16 cellular contexts compared by ENCODE assay signal in the genomic region with DNA sequence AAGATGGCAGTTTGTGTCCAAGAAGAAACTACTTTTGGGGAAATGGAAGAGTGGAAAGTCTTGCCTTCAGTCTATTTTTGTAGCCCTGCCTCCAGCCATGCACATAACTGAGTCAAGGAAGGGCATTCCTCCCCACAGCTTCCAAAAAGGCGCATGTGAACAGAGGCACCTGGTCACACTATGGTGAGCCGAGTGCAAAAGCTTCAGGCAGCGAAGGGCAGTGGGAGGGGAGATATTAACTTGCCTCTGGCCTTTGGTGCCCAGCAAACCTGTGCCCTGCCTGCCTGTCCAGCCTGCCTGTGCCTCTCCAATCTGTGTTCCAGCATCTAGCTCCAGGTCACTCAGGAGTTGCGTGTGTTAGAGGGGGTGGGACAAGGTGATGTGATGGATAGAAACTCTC.
DNase-seq lines count a peak whose midpoint lies in the region; ATAC-seq lines count a peak whose summit lies in the region.
"Had no signal": no experiment of that assay in that cellular context is flagged by ENCODE, and none has a peak within 500 bp of the region (broad histone marks: within the 10 kb centered on the region; RNA-seq: fewer than 3 reads in every experiment).

No MANE protein-coding gene starts in this region.

- ATAC-seq in right cardiac atrium, result no peak
- ATAC-seq in Right ventricle myocardium superior (ENCODE audit: poor library complexity), result no peak
- ATAC-seq in activated naive CD8-positive, alpha-beta T cell treated with anti-CD3 and anti-CD28 coated beads, Interleukin-2, amount 50 U/mL, for 24 hours, result no peak
- no peak for ATAC-seq in stimulated activated effector memory CD8-positive, alpha-beta T cell treated with anti-CD3 and anti-CD28 coated beads, Interleukin-12 subunit alpha, Interleukin-12 subunit beta, amount 100 ng/mL, for 72 hours
- no peak for ATAC-seq in HG02981 (IDR thresholded peaks at IDR 0.05; ENCODE audit: unreplicated experiment)
- ATAC-seq in GM21360 (IDR thresholded peaks at IDR 0.05; ENCODE audit: unreplicated experiment), result no peak

- no peak overlapping the region for H3K4me3 ChIP-seq in right cardiac atrium (ENCODE audit: low read length)
- H3K4me3 ChIP-seq: PC-9 had no signal

- H3K4me3 Mint-ChIP-seq in T-helper 1 cell treated with Interleukin-12 subunit alpha and Interleukin-12 subunit beta and Interleukin-4 antibody, amounts not matched to agents 30 μg/mL and 1 μg/mL, for 36 hours, result no peak overlapping the region
- no peak overlapping the region for H3K4me3 Mint-ChIP-seq in activated naive CD8-positive, alpha-beta T cell treated with anti-CD3 and anti-CD28 coated beads, Interleukin-2, amount 50 U/mL, for 24 hours
- H3K4me3 Mint-ChIP-seq in stimulated activated effector memory CD8-positive, alpha-beta T cell treated with anti-CD3 and anti-CD28 coated beads, Interleukin-12 subunit alpha, Interleukin-12 subunit beta, amount 100 ng/mL, for 72 hours, result peak overlapping the region; percentile 11

- H3K4me1 ChIP-seq in right cardiac atrium (ENCODE audit: control insufficient read depth, insufficient read depth, low read length), result no peaks in the 10 kb centered on the region

- H3K4me1 Mint-ChIP-seq in T-helper 1 cell treated with Interleukin-12 subunit alpha and Interleukin-12 subunit beta and Interleukin-4 antibody, amounts not matched to agents 30 μg/mL and 1 μg/mL, for 36 hours (ENCODE audit: low read depth), result peaks cover 69% of the 10 kb centered on the region
- H3K4me1 Mint-ChIP-seq in activated naive CD8-positive, alpha-beta T cell treated with anti-CD3 and anti-CD28 coated beads, Interleukin-2, amount 50 U/mL, for 24 hours, result peaks cover 96% of the 10 kb centered on the region
- peaks cover 92% of the 10 kb centered on the region for H3K4me1 Mint-ChIP-seq in stimulated activated effector memory CD8-positive, alpha-beta T cell treated with anti-CD3 and anti-CD28 coated beads, Interleukin-12 subunit alpha, Interleukin-12 subunit beta, amount 100 ng/mL, for 72 hours

- H3K9me3 ChIP-seq in right cardiac atrium (ENCODE audit: control insufficient read depth, low read length), result no peaks in the 10 kb centered on the region

- no peaks in the 10 kb centered on the region for H3K27me3 Mint-ChIP-seq in T-helper 1 cell treated with Interleukin-12 subunit alpha and Interleukin-12 subunit beta and Interleukin-4 antibody, amounts not matched to agents 30 μg/mL and 1 μg/mL, for 36 hours (ENCODE audit: low read depth)
- peaks cover 3% of the 10 kb centered on the region for H3K27me3 Mint-ChIP-seq in activated naive CD8-positive, alpha-beta T cell treated with anti-CD3 and anti-CD28 coated beads, Interleukin-2, amount 50 U/mL, for 24 hours

- 84% methylated on average over 4 of the region's 4 CpGs for WGBS in right cardiac atrium

- H3K36me3 Mint-ChIP-seq in T-helper 1 cell treated with Interleukin-12 subunit alpha and Interleukin-12 subunit beta and Interleukin-4 antibody, amounts not matched to agents 30 μg/mL and 1 μg/mL, for 36 hours (ENCODE audit: low read depth), result peaks cover 24% of the 10 kb centered on the region
- H3K36me3 Mint-ChIP-seq in activated naive CD8-positive, alpha-beta T cell treated with anti-CD3 and anti-CD28 coated beads, Interleukin-2, amount 50 U/mL, for 24 hours (ENCODE audit: low read depth), result peaks cover 37% of the 10 kb centered on the region
- peaks cover 54% of the 10 kb centered on the region for H3K36me3 Mint-ChIP-seq in stimulated activated effector memory CD8-positive, alpha-beta T cell treated with anti-CD3 and anti-CD28 coated beads, Interleukin-12 subunit alpha, Interleukin-12 subunit beta, amount 100 ng/mL, for 72 hours

- intact Hi-C loops in right cardiac atrium (cut with DNase I), result no loop called here
- intact Hi-C loops in Right ventricle myocardium superior (cut with DNase I), result no loop called here

- H3K27ac ChIP-seq in right cardiac atrium (ENCODE audit: low read length), result peak overlapping the region; percentile 12
- H3K27ac ChIP-seq: 22Rv1, PC-9 had no signal

- no peak for DNase-seq in T-helper 1 cell
- no peak for DNase-seq in right cardiac atrium
- DNase-seq in Right ventricle myocardium superior, result no peak
- DNase-seq in activated naive CD8-positive, alpha-beta T cell treated with anti-CD3 and anti-CD28 coated beads, Interleukin-2, amount 50 U/mL, for 24 hours, result no peak
- no peak for DNase-seq in stimulated activated effector memory CD8-positive, alpha-beta T cell treated with anti-CD3 and anti-CD28 coated beads, Interleukin-12 subunit alpha, Interleukin-12 subunit beta, amount 100 ng/mL, for 72 hours (ENCODE audit: low spot score in 2 of 2)
- DNase-seq: C1 segment of cervical spinal cord, H7, Kasumi-1, NCI-H1105 treated with DMSO at 0.1 percent for 48 hours, NCI-H187 treated with DMSO at 0.1 percent for 48 hours, NCI-H446, PC-9 had no signal

- no peaks in the 10 kb centered on the region for H3K27me3 ChIP-seq in right cardiac atrium (ENCODE audit: control insufficient read depth, insufficient read depth)

- peak overlapping the region; percentile 47 for H3K27ac Mint-ChIP-seq in T-helper 1 cell treated with Interleukin-12 subunit alpha and Interleukin-12 subunit beta and Interleukin-4 antibody, amounts not matched to agents 30 μg/mL and 1 μg/mL, for 36 hours
- peak overlapping the region; percentile 96 for H3K27ac Mint-ChIP-seq in activated naive CD8-positive, alpha-beta T cell treated with anti-CD3 and anti-CD28 coated beads, Interleukin-2, amount 50 U/mL, for 24 hours
- peak overlapping the region; percentile 96 for H3K27ac Mint-ChIP-seq in stimulated activated effector memory CD8-positive, alpha-beta T cell treated with anti-CD3 and anti-CD28 coated beads, Interleukin-12 subunit alpha, Interleukin-12 subunit beta, amount 100 ng/mL, for 72 hours

- H3K9me3 Mint-ChIP-seq in T-helper 1 cell treated with Interleukin-12 subunit alpha and Interleukin-12 subunit beta and Interleukin-4 antibody, amounts not matched to agents 30 μg/mL and 1 μg/mL, for 36 hours, result peaks cover 29% of the 10 kb centered on the region
- H3K9me3 Mint-ChIP-seq in activated naive CD8-positive, alpha-beta T cell treated with anti-CD3 and anti-CD28 coated beads, Interleukin-2, amount 50 U/mL, for 24 hours, result peaks cover 43% of the 10 kb centered on the region
- H3K9me3 Mint-ChIP-seq in stimulated activated effector memory CD8-positive, alpha-beta T cell treated with anti-CD3 and anti-CD28 coated beads, Interleukin-12 subunit alpha, Interleukin-12 subunit beta, amount 100 ng/mL, for 72 hours, result peaks cover 7% of the 10 kb centered on the region
